ENCODE assay signal across 10 cellular contexts in genomic region chr10:132538790-132539421, GRCh38. TPM values are rescaled to one million over a fixed set of nuclear protein-coding genes. Genes with fewer than 3 reads are reported as not detected.
DNase-seq lines count a peak whose midpoint lies in the region; ATAC-seq, FAIRE-seq and TF ChIP-seq lines count a peak whose summit lies in the region.
"Had no signal": no experiment of that assay in that cellular context is flagged by ENCODE, and none has a peak within 500 bp of the region (broad histone marks: within the 10 kb centered on the region; RNA-seq: fewer than 3 reads in every experiment).

No MANE protein-coding gene starts in this region.

- FAIRE-seq in kidney (lab: Jason Lieb, UNC) = no peak
- FAIRE-seq: A204.1 had no signal

- POLR2A ChIA-PET in activated naive CD8-positive, alpha-beta T cell treated with anti-CD3 and anti-CD28 coated beads, Interleukin-2, amount 10 ng/mL, durations not matched to agents 7 days and 5 days (lab: Charles Lee) = interaction anchor here (1.5 to 4.0 kb wide), 4 partner anchors 12 to 91 kb away, joined by 4 to 38 read pairs (median 8); no protein-coding TSS in a partner anchor

- no peak for TF ChIP-seq EP300 in suprapubic skin (IDR thresholded peaks at IDR 0.05)

- no peaks in the 10 kb centered on the region for H3K9me3 Mint-ChIP-seq in activated naive CD8-positive, alpha-beta T cell treated with anti-CD3 and anti-CD28 coated beads, Interleukin-2, amount 10 ng/mL, durations not matched to agents 7 days and 5 days

- TF ChIP-seq POLR2A in suprapubic skin (IDR thresholded peaks at IDR 0.05) = no peak

- peaks cover 4% of the 10 kb centered on the region for H3K27me3 Mint-ChIP-seq in activated naive CD8-positive, alpha-beta T cell treated with anti-CD3 and anti-CD28 coated beads, Interleukin-2, amount 10 ng/mL, durations not matched to agents 7 days and 5 days

- H3K4me1 ChIP-seq in kidney (ENCODE audit: control insufficient read depth in 1 of 2, insufficient read depth in 1 of 2, low read depth in 1 of 2, low read length in 2 of 2) (peaks cover 16 to 47% of the 10 kb centered on the region in 2 donors), suprapubic skin (peaks cover 60% of the 10 kb centered on the region)

- peak overlapping the region; percentile 92 for H3K4me3 Mint-ChIP-seq in activated naive CD8-positive, alpha-beta T cell treated with anti-CD3 and anti-CD28 coated beads, Interleukin-2, amount 10 ng/mL, durations not matched to agents 7 days and 5 days

- no peak for TF ChIP-seq CTCF in kidney (IDR thresholded peaks at IDR 0.05; ENCODE audit: borderline replicate concordance, extremely low read depth, insufficient read depth)
- no peak for TF ChIP-seq CTCF in suprapubic skin (IDR thresholded peaks at IDR 0.05)

- H3K36me3 Mint-ChIP-seq in activated naive CD8-positive, alpha-beta T cell treated with anti-CD3 and anti-CD28 coated beads, Interleukin-2, amount 10 ng/mL, durations not matched to agents 7 days and 5 days = peaks cover 10% of the 10 kb centered on the region

- peak overlapping the region; percentile 77 for H3K27ac Mint-ChIP-seq in activated naive CD8-positive, alpha-beta T cell treated with anti-CD3 and anti-CD28 coated beads, Interleukin-2, amount 10 ng/mL, durations not matched to agents 7 days and 5 days

- intact Hi-C loops in kidney (cut with DNase I) = no loop called here

- H3K27me3 ChIP-seq in suprapubic skin = no peaks in the 10 kb centered on the region

- H3K4me3 ChIP-seq in kidney (ENCODE audit: low read length in 2 of 2) = peak overlapping the region; percentile 75 to 76
- peak overlapping the region; percentile 65 for H3K4me3 ChIP-seq in suprapubic skin

- WGBS in suprapubic skin = 53% methylated on average over 2 of the region's 2 CpGs

- no peak for ATAC-seq in activated naive CD8-positive, alpha-beta T cell treated with anti-CD3 and anti-CD28 coated beads, Interleukin-2, amount 10 ng/mL, durations not matched to agents 7 days and 5 days (ENCODE audit: low read depth)
- no peak for ATAC-seq in esophagus mucosa

- DNase-seq in NOMO-1 treated with DMSO at 0.1 percent for 48 hours (lab: John Stamatoyannopoulos, UW; ENCODE audit: unreplicated experiment) (peak; percentile 15), NOMO-1 treated with dmso at 0.1 percent for 144 hours (lab: John Stamatoyannopoulos, UW; ENCODE audit: unreplicated experiment) (no peak), kidney (peak; percentile 70), suprapubic skin (ENCODE audit: low spot score in 2 of 2) (peak in 1 of 2 donors; percentile 64), DMS153 (lab: John Stamatoyannopoulos, UW) (no peak), NCI-H1105 (lab: John Stamatoyannopoulos, UW) (no peak)
- DNase-seq in activated naive CD8-positive, alpha-beta T cell treated with anti-CD3 and anti-CD28 coated beads, Interleukin-2, amount 10 ng/mL, durations not matched to agents 7 days and 5 days = no peak
- DNase-seq: NCI-H1417 treated with DMSO at 0.1 percent for 48 hours had no signal

- H3K9me3 ChIP-seq in kidney (ENCODE audit: control insufficient read depth in 1 of 2, low read length in 2 of 2) = no peaks in the 10 kb centered on the region
- H3K9me3 ChIP-seq in suprapubic skin = no peaks in the 10 kb centered on the region

- peak overlapping the region; percentile 65 to 89 for H3K9ac ChIP-seq in kidney (ENCODE audit: low read length in 2 of 2)

- H3K36me3 ChIP-seq in kidney (ENCODE audit: control insufficient read depth in 1 of 2, insufficient read depth in 2 of 2, low read length in 2 of 2) = no peaks in the 10 kb centered on the region
- H3K36me3 ChIP-seq in suprapubic skin = no peaks in the 10 kb centered on the region

- peaks cover 45% of the 10 kb centered on the region for H3K4me1 Mint-ChIP-seq in activated naive CD8-positive, alpha-beta T cell treated with anti-CD3 and anti-CD28 coated beads, Interleukin-2, amount 10 ng/mL, durations not matched to agents 7 days and 5 days

- H3K27ac ChIP-seq in kidney (ENCODE audit: low read depth in 2 of 2, low read length in 2 of 2) (peak overlapping the region; percentile 71 to 75), suprapubic skin (peak overlapping the region; percentile 71)

RNA-seq across cellular contexts. Expression of gene INPP5A, which starts 1.3 kb away (rescaled TPM):
- 10 to 100 TPM; 14.1 to 15.7 TPM for total RNA-seq in activated naive CD8-positive, alpha-beta T cell treated with anti-CD3 and anti-CD28 coated beads, Interleukin-2, amount 10 ng/mL, durations not matched to agents 7 days and 5 days
- 40.3 TPM for total RNA-seq in kidney
- 20.8 TPM for polyA plus RNA-seq in kidney (ENCODE audit: insufficient read depth, low read depth, low replicate concordance)
- total RNA-seq in suprapubic skin = 10 to 100 TPM; 28.1 to 39.1 (median 32.3) TPM
- 14.3 TPM for total RNA-seq in esophagus mucosa

Comparison
In these comparisons a context has a peak if more than half of its experiments do, and no peak if none do; other contexts are left out.
1. DNase-seq: peak in NOMO-1 treated with DMSO at 0.1 percent for 48 hours (single experiment) and kidney (single experiment); none in NOMO-1 treated with dmso at 0.1 percent for 144 hours (single experiment), activated naive CD8-positive, alpha-beta T cell treated with anti-CD3 and anti-CD28 coated beads, Interleukin-2, amount 10 ng/mL, durations not matched to agents 7 days and 5 days (single experiment), DMS153 (single experiment) and NCI-H1105 (single experiment).